Comparison of ENCODE assay signal across 10 cellular contexts in genomic region chr9:76634356-76635054, GRCh38.
DNase-seq lines count a peak whose midpoint lies in the region; ATAC-seq, FAIRE-seq and TF ChIP-seq lines count a peak whose summit lies in the region.
"Had no signal": no experiment of that assay in that cellular context is flagged by ENCODE, and none has a peak within 500 bp of the region (broad histone marks: within the 10 kb centered on the region; RNA-seq: fewer than 3 reads in every experiment).

No MANE protein-coding gene starts in this region.

- H3K9me3 ChIP-seq in Caco-2 = no peaks in the 10 kb centered on the region

- H3K27ac Mint-ChIP-seq in Caco-2 (ENCODE audit: unreplicated experiment) = no peak overlapping the region
- no peak overlapping the region for H3K27ac Mint-ChIP-seq in endothelial cell (ENCODE audit: unreplicated experiment)

- BruUV-seq in Caco-2 (replicated peaks; lab: Mats Ljungman, UMichigan) = TSS peak; percentile 52

- ATAC-seq in HG02610 (IDR thresholded peaks at IDR 0.05; ENCODE audit: unreplicated experiment) = peak; percentile 72
- ATAC-seq in HG02970 (IDR thresholded peaks at IDR 0.05; ENCODE audit: low FRiP score, unreplicated experiment) = no peak

- in situ Hi-C loops in G401 (cut with HindIII; ENCODE audit: low sequenced_read_pairs) = no loop called here

- H3K27me3 ChIP-seq in Caco-2 (replicated peaks; ENCODE audit: control insufficient read depth, insufficient read depth, low read length) = no peaks in the 10 kb centered on the region

- H3K36me3 Mint-ChIP-seq in Caco-2 (ENCODE audit: insufficient read depth, unreplicated experiment) (no peaks in the 10 kb centered on the region), endothelial cell (ENCODE audit: low read depth, unreplicated experiment) (no peaks in the 10 kb centered on the region)

- H3K4me3 ChIP-seq in Caco-2 (ENCODE audit: low read depth, low read length) = no peak overlapping the region
- no peak overlapping the region for H3K4me3 ChIP-seq in foreskin fibroblast (ENCODE audit: low read depth in 1 of 2, low read length in 2 of 2)

- no peak for FAIRE-seq in RCC 7860 (lab: Jason Lieb, UNC)

- H3K4me1 ChIP-seq in Caco-2 = no peaks in the 10 kb centered on the region

- no peaks in the 10 kb centered on the region for H3K36me3 ChIP-seq in Caco-2 (ENCODE audit: control insufficient read depth, insufficient read depth, low read length)

- CTCF ChIA-PET in Caco-2 (lab: Charles Lee) = no interaction called here

- H3K9me3 Mint-ChIP-seq in Caco-2 (ENCODE audit: unreplicated experiment) (no peaks in the 10 kb centered on the region), endothelial cell (ENCODE audit: unreplicated experiment) (no peaks in the 10 kb centered on the region)

- DNase-seq in Caco-2 (peak; percentile 4 to 45), RCC 7860 (ENCODE audit: low spot score) (peak; percentile 9), foreskin fibroblast (peak; percentile 55 to 68), endothelial cell (ENCODE audit: low spot score) (no peak), germinal center (ENCODE audit: low spot score) (no peak), G401 (ENCODE audit: low spot score) (no peak)
- DNase-seq: activated CD8-positive, alpha-beta memory T cell treated with anti-CD3 and anti-CD28 coated beads, Interleukin-2, amount 50 U/mL, for 48 hours; GDM1 had no signal

- POLR2A ChIA-PET in Caco-2 (lab: Charles Lee) = interaction anchor here (0.6 to 0.9 kb wide), 2 partner anchors 20 to 176 kb away, joined by 3 read pairs; partner anchors contain the start of gene GCNT1

- H3K27me3 Mint-ChIP-seq in Caco-2 (ENCODE audit: insufficient read depth, unreplicated experiment) (no peaks in the 10 kb centered on the region), endothelial cell (ENCODE audit: unreplicated experiment) (no peaks in the 10 kb centered on the region)

- H3K4me1 Mint-ChIP-seq in Caco-2 (ENCODE audit: low read depth, unreplicated experiment) (no peaks in the 10 kb centered on the region), endothelial cell (ENCODE audit: unreplicated experiment) (no peaks in the 10 kb centered on the region)

- intact Hi-C loops in Caco-2 (cut with micrococcal nuclease; ENCODE audit: unreplicated experiment) = no loop called here

- no peak for TF ChIP-seq CTCF in Caco-2 (IDR thresholded peaks at IDR 0.05; ENCODE audit: insufficient read depth in 1 of 2, low read depth in 1 of 2, low read length in 1 of 2, severe bottlenecking in 1 of 2, unreplicated experiment in 1 of 2)
- TF ChIP-seq CTCF in foreskin fibroblast (IDR thresholded peaks at IDR 0.05; ENCODE audit: low read depth, low read length) = no peak
- TF ChIP-seq CTCF in endothelial cell (IDR thresholded peaks at IDR 0.05; ENCODE audit: unreplicated experiment) = no peak

- no peak overlapping the region for H3K4me3 Mint-ChIP-seq in Caco-2 (ENCODE audit: unreplicated experiment)
- H3K4me3 Mint-ChIP-seq in endothelial cell (ENCODE audit: unreplicated experiment) = no peak overlapping the region

Comparison
In these comparisons a context has a peak if more than half of its experiments do, and no peak if none do; other contexts are left out.
1. DNase-seq: peak in Caco-2 (2 of 2), RCC 7860 (single experiment) and foreskin fibroblast (2 of 2); none in endothelial cell (single experiment), germinal center (single experiment) and G401 (single experiment).